In the genomic region with DNA sequence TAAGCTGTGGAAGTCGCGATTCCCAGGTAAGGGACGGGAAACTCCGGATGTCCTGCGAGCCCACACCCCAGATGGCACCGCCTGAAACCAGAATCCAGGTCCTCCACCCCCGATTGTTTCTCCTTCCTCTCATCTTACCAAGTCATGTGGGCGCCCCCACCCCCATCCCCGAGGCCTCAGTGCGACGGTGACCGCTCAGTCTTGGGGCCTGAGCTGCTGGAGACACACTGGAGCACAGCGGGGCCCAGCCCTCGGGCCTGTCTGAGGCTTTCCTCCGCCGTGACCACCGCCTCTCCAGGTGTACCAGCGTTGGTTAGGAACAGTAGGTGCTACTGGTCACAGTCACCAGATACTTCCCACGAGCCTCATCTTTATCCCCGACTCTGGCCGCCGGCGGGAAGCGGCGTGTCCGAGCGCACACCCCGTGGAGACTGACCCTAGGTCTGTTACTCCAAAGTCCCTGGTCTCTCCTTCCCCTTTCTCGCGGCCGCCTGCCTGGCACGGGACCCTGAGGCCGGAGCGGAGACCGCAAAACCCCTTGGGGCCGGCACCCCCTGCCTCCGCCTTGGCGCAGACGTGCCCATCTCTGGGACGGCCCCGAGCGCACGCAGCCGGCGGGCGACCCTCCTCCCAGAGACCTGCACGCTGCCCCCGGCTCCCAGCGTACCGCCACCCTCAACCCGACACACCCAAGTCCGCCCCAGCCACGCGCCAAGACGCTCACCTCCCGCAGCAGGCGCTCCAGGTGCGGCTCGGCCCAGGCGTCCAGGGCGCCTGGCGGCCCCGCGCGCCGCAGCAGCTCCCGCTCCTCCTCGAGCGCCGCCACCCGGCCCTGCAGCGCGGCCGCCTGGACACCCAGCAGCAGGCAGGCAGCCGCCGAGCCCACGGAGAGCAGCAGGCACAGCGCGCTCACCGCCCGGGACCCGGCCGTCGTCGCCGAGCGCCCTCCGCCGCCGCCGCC, we compare ENCODE assay signal across 8 cellular contexts. TPM values are rescaled to one million over a fixed set of nuclear protein-coding genes. Genes with fewer than 3 reads are reported as not detected.
DNase-seq lines count a peak whose midpoint lies in the region; ATAC-seq, FAIRE-seq and TF ChIP-seq lines count a peak whose summit lies in the region.

No MANE protein-coding gene starts in this region.

- H3K27ac ChIP-seq in ACC112 (ENCODE audit: low read depth, low read length), result no peak overlapping the region
- H3K27ac ChIP-seq in pancreas, result no peak overlapping the region

- H3K4me1 ChIP-seq in ACC112 (ENCODE audit: control insufficient read depth, insufficient read depth, low read length, unreplicated experiment), result peaks cover 9% of the 10 kb centered on the region
- H3K4me1 ChIP-seq in pancreas, result no peaks in the 10 kb centered on the region

- TF ChIP-seq CTCF in WTC11 (IDR thresholded peaks at IDR 0.05) (no peak; the same call in 1 of the 2 replicates), pancreas (IDR thresholded peaks at IDR 0.05) (no peak), omental fat pad (IDR thresholded peaks at IDR 0.05) (no peak)

- H3K36me3 ChIP-seq in ACC112 (ENCODE audit: insufficient read depth, low read length), result no peaks in the 10 kb centered on the region
- no peaks in the 10 kb centered on the region for H3K36me3 ChIP-seq in pancreas

- CTCF ChIA-PET in WTC11 (lab: Charles Lee), result interaction anchor here (0.6 to 5.6 kb wide), 50 partner anchors 12 to 365 kb away, joined by 3 to 88 read pairs (median 4); a partner anchor contains a TSS

- H3K27me3 ChIP-seq in ACC112 (ENCODE audit: insufficient read depth, low read length) (peaks cover 43% of the 10 kb centered on the region), pancreas (no peaks in the 10 kb centered on the region)

- H3K4me3 ChIP-seq in ACC112 (ENCODE audit: low read depth, low read length) (peak overlapping the region; percentile 77), pancreas (peak overlapping the region in 3 of 4 donors; percentile 17 to 48 (median 24))

- WGBS in pancreas, 2 donors, result 8 to 9% methylated on average over 72 to 91 of the region's 91 CpGs

- H3K4me1 Mint-ChIP-seq in WTC11, result peaks cover 37% of the 10 kb centered on the region

- peaks cover 25% of the 10 kb centered on the region for H3K27me3 Mint-ChIP-seq in WTC11 (ENCODE audit: low read depth)

- no peak overlapping the region for H2AFZ ChIP-seq in ACC112 (ENCODE audit: low read length, unreplicated experiment)

- FAIRE-seq in pancreas (lab: Jason Lieb, UNC), result no peak

- peaks cover 5% of the 10 kb centered on the region for H3K36me3 Mint-ChIP-seq in WTC11

- peak overlapping the region; percentile 72 for H3K4me3 Mint-ChIP-seq in WTC11

- intact Hi-C loops in pancreas (cut with DNase I), result no loop called here

- H3K27ac Mint-ChIP-seq in WTC11, result no peak overlapping the region

- DNase-seq in WTC11 (ENCODE audit: low spot score), result peak; percentile 48
- DNase-seq in glomerular visceral epithelial cell (ENCODE audit: extremely low spot score), result peak; percentile 4
- DNase-seq in pancreas, result peak in 1 of 6 donors; percentile 66
- DNase-seq in omental fat pad (ENCODE audit: low spot score), result no peak

- peaks cover 7% of the 10 kb centered on the region for H3K9me3 Mint-ChIP-seq in WTC11

- ATAC-seq in GM21367 (IDR thresholded peaks at IDR 0.05; ENCODE audit: unreplicated experiment), result peak; percentile 9
- peak; percentile 27 for ATAC-seq in WTC11
- peak; percentile 28 to 65 (median 48) for ATAC-seq in pancreas
- no peak for ATAC-seq in HG02642 (IDR thresholded peaks at IDR 0.05; ENCODE audit: poor library complexity, unreplicated experiment)
- ATAC-seq in HG03159 (IDR thresholded peaks at IDR 0.05; ENCODE audit: unreplicated experiment), result no peak
- ATAC-seq in omental fat pad (ENCODE audit: low FRiP score), result no peak

- peaks cover 0 to under 1% (median under 1%) of the 10 kb centered on the region in 4 donors for H3K9me3 ChIP-seq in pancreas

- POLR2A ChIA-PET in WTC11 (lab: Charles Lee), result no interaction called here

- no peaks in the 10 kb centered on the region for H3K79me2 ChIP-seq in ACC112 (ENCODE audit: control insufficient read depth, insufficient read depth, low read length, unreplicated experiment)

TF ChIP-seq in WTC11, 78 proteins besides CTCF, POLR2A, EP300 and RAD21 (continues in another document):
- TF ChIP-seq, protein P1, sequence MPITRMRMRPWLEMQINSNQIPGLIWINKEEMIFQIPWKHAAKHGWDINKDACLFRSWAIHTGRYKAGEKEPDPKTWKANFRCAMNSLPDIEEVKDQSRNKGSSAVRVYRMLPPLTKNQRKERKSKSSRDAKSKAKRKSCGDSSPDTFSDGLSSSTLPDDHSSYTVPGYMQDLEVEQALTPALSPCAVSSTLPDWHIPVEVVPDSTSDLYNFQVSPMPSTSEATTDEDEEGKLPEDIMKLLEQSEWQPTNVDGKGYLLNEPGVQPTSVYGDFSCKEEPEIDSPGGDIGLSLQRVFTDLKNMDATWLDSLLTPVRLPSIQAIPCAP (CRISPR knock-in tag; IDR thresholded peaks at IDR 0.05), result 0 out of 2 replicates have a peak, but pooled peaks have one; percentile 41
- peak; percentile 94; the same call in 1 of the 2 replicates for TF ChIP-seq KAT7 (CRISPR knock-in tag; IDR thresholded peaks at IDR 0.05; ENCODE audit: borderline replicate concordance)
- no peak for TF ChIP-seq FOXJ3 (CRISPR knock-in tag; IDR thresholded peaks at IDR 0.05; ENCODE audit: borderline replicate concordance)
- TF ChIP-seq, protein P2, sequence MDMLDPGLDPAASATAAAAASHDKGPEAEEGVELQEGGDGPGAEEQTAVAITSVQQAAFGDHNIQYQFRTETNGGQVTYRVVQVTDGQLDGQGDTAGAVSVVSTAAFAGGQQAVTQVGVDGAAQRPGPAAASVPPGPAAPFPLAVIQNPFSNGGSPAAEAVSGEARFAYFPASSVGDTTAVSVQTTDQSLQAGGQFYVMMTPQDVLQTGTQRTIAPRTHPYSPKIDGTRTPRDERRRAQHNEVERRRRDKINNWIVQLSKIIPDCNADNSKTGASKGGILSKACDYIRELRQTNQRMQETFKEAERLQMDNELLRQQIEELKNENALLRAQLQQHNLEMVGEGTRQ (CRISPR knock-in tag; IDR thresholded peaks at IDR 0.05), result peak; percentile 31; the same call in 1 of the 2 replicates
- TF ChIP-seq, protein P3, sequence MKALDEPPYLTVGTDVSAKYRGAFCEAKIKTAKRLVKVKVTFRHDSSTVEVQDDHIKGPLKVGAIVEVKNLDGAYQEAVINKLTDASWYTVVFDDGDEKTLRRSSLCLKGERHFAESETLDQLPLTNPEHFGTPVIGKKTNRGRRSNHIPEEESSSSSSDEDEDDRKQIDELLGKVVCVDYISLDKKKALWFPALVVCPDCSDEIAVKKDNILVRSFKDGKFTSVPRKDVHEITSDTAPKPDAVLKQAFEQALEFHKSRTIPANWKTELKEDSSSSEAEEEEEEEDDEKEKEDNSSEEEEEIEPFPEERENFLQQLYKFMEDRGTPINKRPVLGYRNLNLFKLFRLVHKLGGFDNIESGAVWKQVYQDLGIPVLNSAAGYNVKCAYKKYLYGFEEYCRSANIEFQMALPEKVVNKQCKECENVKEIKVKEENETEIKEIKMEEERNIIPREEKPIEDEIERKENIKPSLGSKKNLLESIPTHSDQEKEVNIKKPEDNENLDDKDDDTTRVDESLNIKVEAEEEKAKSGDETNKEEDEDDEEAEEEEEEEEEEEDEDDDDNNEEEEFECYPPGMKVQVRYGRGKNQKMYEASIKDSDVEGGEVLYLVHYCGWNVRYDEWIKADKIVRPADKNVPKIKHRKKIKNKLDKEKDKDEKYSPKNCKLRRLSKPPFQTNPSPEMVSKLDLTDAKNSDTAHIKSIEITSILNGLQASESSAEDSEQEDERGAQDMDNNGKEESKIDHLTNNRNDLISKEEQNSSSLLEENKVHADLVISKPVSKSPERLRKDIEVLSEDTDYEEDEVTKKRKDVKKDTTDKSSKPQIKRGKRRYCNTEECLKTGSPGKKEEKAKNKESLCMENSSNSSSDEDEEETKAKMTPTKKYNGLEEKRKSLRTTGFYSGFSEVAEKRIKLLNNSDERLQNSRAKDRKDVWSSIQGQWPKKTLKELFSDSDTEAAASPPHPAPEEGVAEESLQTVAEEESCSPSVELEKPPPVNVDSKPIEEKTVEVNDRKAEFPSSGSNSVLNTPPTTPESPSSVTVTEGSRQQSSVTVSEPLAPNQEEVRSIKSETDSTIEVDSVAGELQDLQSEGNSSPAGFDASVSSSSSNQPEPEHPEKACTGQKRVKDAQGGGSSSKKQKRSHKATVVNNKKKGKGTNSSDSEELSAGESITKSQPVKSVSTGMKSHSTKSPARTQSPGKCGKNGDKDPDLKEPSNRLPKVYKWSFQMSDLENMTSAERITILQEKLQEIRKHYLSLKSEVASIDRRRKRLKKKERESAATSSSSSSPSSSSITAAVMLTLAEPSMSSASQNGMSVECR (CRISPR knock-in tag; IDR thresholded peaks at IDR 0.05; ENCODE audit: borderline replicate concordance), result 0 out of 2 replicates have a peak, but pooled peaks have one; percentile 34
- TF ChIP-seq, protein P4, sequence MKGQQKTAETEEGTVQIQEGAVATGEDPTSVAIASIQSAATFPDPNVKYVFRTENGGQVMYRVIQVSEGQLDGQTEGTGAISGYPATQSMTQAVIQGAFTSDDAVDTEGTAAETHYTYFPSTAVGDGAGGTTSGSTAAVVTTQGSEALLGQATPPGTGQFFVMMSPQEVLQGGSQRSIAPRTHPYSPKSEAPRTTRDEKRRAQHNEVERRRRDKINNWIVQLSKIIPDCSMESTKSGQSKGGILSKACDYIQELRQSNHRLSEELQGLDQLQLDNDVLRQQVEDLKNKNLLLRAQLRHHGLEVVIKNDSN (CRISPR knock-in tag; IDR thresholded peaks at IDR 0.05), result peak; percentile 48; the same call in 1 of the 2 replicates
- peak; percentile 39; the same call in 1 of the 2 replicates for TF ChIP-seq ZNF423 (CRISPR knock-in tag; IDR thresholded peaks at IDR 0.05)
- TF ChIP-seq, protein P5, sequence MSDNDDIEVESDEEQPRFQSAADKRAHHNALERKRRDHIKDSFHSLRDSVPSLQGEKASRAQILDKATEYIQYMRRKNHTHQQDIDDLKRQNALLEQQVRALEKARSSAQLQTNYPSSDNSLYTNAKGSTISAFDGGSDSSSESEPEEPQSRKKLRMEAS (CRISPR knock-in tag; IDR thresholded peaks at IDR 0.05), result 0 out of 2 replicates have a peak, but pooled peaks have one; percentile 48

RNA-seq across cellular contexts. Expression of a gene that starts 0.7 kb away (rescaled TPM):
- total RNA-seq in WTC11 (2021), result 15.0 to 19.8 TPM (median 18.7 TPM) in 3 replicates
- total RNA-seq in pancreas, result under 1 TPM in 4 of 6 donors, not detected in 2; 0.06 to 0.43 (median 0.31) TPM
- polyA plus RNA-seq in pancreas, result under 1 TPM; 0.30 to 0.68 TPM
- 1 to 10 TPM in 1 of 4 donors, under 1 TPM in 3; 0.12 to 1.0 (median 0.49) TPM for total RNA-seq in omental fat pad

RNA-seq across cellular contexts. Expression of a gene that starts 37.4 kb away (rescaled TPM):
- 11.1 to 16.0 TPM (median 12.7 TPM) in 3 replicates for total RNA-seq in WTC11 (2021)
- total RNA-seq in pancreas, result 10 to 100 TPM; 10.6 to 24.9 (median 17.9) TPM
- 10 to 100 TPM; 36.4 to 47.0 TPM for polyA plus RNA-seq in pancreas
- total RNA-seq in omental fat pad, result 10 to 100 TPM; 18.4 to 62.6 (median 34.6) TPM

Comparison
In these comparisons a context has a peak if more than half of its experiments do, and no peak if none do; other contexts are left out.
1. ATAC-seq: peak in GM21367 (single experiment), WTC11 (single experiment) and pancreas (4 of 4); none in HG02642 (single experiment), HG03159 (single experiment) and omental fat pad (single experiment).